1 cellular context compared by ENCODE assay signal in the genomic region with DNA sequence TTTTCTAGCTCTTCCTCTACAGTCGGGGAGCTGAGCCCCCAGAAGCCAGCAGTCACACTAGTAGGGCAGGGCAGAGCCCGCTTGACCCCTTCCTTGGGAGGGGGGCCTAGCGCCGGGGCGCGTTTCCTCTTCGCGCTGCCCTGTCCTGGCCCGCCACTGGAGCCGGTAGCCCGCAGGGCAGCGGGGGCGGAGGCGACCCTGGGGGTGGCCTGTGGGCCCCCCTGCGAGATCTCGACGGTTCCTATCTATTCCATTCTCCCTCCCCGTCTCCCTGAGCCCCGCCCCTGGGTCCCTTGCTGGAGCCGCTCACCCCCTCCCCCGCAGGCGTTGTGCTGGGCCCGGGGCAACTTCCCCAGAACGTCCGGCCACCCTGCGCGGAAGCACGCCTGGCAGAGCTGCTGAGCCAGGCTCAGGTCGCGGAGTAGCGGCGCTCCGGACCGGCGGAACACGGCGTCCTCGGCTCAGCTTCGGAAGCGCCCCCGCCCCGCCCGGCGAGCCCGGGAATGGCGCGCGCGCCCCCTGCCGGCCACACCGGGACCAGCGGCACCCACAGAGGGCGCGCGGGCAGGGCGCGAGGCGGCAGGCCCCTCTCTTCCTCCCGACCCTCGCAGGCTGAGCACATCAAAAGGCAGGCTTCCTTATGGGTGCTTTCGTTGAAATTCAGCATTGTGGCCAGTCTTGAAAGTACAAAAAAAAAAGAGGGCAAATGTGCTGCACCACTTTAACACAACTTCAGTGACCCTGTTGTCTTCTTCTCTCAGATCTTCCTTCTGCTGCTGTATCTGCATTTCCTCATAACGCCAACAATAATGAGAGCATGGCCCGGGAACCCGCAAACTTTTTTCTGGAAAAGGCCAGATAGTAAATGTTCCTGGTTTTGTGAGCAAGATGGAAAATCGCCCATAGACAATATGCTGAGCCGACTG.
TF ChIP-seq lines count a peak whose summit lies in the region.

No MANE protein-coding gene starts in this region.

TF ChIP-seq in GM12878, 131 proteins besides CTCF, POLR2A, EP300 and RAD21 (continued from another document and continues in another):
- TF ChIP-seq, protein P1, sequence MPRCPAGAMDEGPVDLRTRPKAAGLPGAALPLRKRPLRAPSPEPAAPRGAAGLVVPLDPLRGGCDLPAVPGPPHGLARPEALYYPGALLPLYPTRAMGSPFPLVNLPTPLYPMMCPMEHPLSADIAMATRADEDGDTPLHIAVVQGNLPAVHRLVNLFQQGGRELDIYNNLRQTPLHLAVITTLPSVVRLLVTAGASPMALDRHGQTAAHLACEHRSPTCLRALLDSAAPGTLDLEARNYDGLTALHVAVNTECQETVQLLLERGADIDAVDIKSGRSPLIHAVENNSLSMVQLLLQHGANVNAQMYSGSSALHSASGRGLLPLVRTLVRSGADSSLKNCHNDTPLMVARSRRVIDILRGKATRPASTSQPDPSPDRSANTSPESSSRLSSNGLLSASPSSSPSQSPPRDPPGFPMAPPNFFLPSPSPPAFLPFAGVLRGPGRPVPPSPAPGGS (IDR thresholded peaks at IDR 0.05; ENCODE audit: borderline replicate concordance, insufficient read depth, low read depth, low read length, poor library complexity, severe bottlenecking): no peak
- TF ChIP-seq RB1 (IDR thresholded peaks at IDR 0.05; ENCODE audit: borderline replicate concordance): peak; percentile 75; the same call in 1 of the 2 replicates
- no peak for TF ChIP-seq MYB (IDR thresholded peaks at IDR 0.05; ENCODE audit: borderline replicate concordance, low read depth, low read length)
- no peak for TF ChIP-seq SIN3A (IDR thresholded peaks at IDR 0.05; ENCODE audit: low read depth, low read length)
- TF ChIP-seq IRF4 (IDR thresholded peaks at IDR 0.05; ENCODE audit: low read depth, low read length): no peak
- TF ChIP-seq HCFC1 (IDR thresholded peaks at IDR 0.05; ENCODE audit: low read length): no peak
- TF ChIP-seq, protein P2, sequence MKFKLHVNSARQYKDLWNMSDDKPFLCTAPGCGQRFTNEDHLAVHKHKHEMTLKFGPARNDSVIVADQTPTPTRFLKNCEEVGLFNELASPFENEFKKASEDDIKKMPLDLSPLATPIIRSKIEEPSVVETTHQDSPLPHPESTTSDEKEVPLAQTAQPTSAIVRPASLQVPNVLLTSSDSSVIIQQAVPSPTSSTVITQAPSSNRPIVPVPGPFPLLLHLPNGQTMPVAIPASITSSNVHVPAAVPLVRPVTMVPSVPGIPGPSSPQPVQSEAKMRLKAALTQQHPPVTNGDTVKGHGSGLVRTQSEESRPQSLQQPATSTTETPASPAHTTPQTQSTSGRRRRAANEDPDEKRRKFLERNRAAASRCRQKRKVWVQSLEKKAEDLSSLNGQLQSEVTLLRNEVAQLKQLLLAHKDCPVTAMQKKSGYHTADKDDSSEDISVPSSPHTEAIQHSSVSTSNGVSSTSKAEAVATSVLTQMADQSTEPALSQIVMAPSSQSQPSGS (IDR thresholded peaks at IDR 0.05; ENCODE audit: low read length): no peak
- TF ChIP-seq SP1 (IDR thresholded peaks at IDR 0.05; ENCODE audit: low read depth, low read length): no peak
- TF ChIP-seq, protein P3, sequence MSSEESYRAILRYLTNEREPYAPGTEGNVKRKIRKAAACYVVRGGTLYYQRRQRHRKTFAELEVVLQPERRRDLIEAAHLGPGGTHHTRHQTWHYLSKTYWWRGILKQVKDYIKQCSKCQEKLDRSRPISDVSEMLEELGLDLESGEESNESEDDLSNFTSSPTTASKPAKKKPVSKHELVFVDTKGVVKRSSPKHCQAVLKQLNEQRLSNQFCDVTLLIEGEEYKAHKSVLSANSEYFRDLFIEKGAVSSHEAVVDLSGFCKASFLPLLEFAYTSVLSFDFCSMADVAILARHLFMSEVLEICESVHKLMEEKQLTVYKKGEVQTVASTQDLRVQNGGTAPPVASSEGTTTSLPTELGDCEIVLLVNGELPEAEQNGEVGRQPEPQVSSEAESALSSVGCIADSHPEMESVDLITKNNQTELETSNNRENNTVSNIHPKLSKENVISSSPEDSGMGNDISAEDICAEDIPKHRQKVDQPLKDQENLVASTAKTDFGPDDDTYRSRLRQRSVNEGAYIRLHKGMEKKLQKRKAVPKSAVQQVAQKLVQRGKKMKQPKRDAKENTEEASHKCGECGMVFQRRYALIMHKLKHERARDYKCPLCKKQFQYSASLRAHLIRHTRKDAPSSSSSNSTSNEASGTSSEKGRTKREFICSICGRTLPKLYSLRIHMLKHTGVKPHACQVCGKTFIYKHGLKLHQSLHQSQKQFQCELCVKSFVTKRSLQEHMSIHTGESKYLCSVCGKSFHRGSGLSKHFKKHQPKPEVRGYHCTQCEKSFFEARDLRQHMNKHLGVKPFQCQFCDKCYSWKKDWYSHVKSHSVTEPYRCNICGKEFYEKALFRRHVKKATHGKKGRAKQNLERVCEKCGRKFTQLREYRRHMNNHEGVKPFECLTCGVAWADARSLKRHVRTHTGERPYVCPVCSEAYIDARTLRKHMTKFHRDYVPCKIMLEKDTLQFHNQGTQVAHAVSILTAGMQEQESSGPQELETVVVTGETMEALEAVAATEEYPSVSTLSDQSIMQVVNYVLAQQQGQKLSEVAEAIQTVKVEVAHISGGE (CRISPR knock-in tag; IDR thresholded peaks at IDR 0.05): no peak
- TF ChIP-seq NRF1 (conservative IDR thresholded peaks at IDR 0.05; ENCODE audit: low read depth, low read length): no peak
- TF ChIP-seq, protein P4, sequence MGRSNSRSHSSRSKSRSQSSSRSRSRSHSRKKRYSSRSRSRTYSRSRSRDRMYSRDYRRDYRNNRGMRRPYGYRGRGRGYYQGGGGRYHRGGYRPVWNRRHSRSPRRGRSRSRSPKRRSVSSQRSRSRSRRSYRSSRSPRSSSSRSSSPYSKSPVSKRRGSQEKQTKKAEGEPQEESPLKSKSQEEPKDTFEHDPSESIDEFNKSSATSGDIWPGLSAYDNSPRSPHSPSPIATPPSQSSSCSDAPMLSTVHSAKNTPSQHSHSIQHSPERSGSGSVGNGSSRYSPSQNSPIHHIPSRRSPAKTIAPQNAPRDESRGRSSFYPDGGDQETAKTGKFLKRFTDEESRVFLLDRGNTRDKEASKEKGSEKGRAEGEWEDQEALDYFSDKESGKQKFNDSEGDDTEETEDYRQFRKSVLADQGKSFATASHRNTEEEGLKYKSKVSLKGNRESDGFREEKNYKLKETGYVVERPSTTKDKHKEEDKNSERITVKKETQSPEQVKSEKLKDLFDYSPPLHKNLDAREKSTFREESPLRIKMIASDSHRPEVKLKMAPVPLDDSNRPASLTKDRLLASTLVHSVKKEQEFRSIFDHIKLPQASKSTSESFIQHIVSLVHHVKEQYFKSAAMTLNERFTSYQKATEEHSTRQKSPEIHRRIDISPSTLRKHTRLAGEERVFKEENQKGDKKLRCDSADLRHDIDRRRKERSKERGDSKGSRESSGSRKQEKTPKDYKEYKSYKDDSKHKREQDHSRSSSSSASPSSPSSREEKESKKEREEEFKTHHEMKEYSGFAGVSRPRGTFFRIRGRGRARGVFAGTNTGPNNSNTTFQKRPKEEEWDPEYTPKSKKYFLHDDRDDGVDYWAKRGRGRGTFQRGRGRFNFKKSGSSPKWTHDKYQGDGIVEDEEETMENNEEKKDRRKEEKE (IDR thresholded peaks at IDR 0.05): no peak
- TF ChIP-seq BMI1 (IDR thresholded peaks at IDR 0.05; ENCODE audit: borderline replicate concordance): no peak
- TF ChIP-seq, protein P5, sequence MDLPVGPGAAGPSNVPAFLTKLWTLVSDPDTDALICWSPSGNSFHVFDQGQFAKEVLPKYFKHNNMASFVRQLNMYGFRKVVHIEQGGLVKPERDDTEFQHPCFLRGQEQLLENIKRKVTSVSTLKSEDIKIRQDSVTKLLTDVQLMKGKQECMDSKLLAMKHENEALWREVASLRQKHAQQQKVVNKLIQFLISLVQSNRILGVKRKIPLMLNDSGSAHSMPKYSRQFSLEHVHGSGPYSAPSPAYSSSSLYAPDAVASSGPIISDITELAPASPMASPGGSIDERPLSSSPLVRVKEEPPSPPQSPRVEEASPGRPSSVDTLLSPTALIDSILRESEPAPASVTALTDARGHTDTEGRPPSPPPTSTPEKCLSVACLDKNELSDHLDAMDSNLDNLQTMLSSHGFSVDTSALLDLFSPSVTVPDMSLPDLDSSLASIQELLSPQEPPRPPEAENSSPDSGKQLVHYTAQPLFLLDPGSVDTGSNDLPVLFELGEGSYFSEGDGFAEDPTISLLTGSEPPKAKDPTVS (IDR thresholded peaks at IDR 0.05; ENCODE audit: low read depth, low read length): no peak
- no peak for TF ChIP-seq STAT1 (conservative IDR thresholded peaks at IDR 0.05)
- TF ChIP-seq, protein P6, sequence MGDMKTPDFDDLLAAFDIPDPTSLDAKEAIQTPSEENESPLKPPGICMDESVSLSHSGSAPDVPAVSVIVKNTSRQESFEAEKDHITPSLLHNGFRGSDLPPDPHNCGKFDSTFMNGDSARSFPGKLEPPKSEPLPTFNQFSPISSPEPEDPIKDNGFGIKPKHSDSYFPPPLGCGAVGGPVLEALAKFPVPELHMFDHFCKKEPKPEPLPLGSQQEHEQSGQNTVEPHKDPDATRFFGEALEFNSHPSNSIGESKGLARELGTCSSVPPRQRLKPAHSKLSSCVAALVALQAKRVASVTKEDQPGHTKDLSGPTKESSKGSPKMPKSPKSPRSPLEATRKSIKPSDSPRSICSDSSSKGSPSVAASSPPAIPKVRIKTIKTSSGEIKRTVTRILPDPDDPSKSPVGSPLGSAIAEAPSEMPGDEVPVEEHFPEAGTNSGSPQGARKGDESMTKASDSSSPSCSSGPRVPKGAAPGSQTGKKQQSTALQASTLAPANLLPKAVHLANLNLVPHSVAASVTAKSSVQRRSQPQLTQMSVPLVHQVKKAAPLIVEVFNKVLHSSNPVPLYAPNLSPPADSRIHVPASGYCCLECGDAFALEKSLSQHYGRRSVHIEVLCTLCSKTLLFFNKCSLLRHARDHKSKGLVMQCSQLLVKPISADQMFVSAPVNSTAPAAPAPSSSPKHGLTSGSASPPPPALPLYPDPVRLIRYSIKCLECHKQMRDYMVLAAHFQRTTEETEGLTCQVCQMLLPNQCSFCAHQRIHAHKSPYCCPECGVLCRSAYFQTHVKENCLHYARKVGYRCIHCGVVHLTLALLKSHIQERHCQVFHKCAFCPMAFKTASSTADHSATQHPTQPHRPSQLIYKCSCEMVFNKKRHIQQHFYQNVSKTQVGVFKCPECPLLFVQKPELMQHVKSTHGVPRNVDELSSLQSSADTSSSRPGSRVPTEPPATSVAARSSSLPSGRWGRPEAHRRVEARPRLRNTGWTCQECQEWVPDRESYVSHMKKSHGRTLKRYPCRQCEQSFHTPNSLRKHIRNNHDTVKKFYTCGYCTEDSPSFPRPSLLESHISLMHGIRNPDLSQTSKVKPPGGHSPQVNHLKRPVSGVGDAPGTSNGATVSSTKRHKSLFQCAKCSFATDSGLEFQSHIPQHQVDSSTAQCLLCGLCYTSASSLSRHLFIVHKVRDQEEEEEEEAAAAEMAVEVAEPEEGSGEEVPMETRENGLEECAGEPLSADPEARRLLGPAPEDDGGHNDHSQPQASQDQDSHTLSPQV (IDR thresholded peaks at IDR 0.05): peak; percentile 41; the same call in 1 of the 2 replicates
- TF ChIP-seq, protein P7, sequence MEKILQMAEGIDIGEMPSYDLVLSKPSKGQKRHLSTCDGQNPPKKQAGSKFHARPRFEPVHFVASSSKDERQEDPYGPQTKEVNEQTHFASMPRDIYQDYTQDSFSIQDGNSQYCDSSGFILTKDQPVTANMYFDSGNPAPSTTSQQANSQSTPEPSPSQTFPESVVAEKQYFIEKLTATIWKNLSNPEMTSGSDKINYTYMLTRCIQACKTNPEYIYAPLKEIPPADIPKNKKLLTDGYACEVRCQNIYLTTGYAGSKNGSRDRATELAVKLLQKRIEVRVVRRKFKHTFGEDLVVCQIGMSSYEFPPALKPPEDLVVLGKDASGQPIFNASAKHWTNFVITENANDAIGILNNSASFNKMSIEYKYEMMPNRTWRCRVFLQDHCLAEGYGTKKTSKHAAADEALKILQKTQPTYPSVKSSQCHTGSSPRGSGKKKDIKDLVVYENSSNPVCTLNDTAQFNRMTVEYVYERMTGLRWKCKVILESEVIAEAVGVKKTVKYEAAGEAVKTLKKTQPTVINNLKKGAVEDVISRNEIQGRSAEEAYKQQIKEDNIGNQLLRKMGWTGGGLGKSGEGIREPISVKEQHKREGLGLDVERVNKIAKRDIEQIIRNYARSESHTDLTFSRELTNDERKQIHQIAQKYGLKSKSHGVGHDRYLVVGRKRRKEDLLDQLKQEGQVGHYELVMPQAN (conservative IDR thresholded peaks at IDR 0.05): no peak
- 0 out of 2 replicates have a peak, but pooled peaks have one; percentile 35 for TF ChIP-seq ZNF207 (IDR thresholded peaks at IDR 0.05; ENCODE audit: borderline replicate concordance)
- no peak for TF ChIP-seq PAX5 (IDR thresholded peaks at IDR 0.05; ENCODE audit: borderline replicate concordance, low read depth, low read length)
- TF ChIP-seq, protein P8, sequence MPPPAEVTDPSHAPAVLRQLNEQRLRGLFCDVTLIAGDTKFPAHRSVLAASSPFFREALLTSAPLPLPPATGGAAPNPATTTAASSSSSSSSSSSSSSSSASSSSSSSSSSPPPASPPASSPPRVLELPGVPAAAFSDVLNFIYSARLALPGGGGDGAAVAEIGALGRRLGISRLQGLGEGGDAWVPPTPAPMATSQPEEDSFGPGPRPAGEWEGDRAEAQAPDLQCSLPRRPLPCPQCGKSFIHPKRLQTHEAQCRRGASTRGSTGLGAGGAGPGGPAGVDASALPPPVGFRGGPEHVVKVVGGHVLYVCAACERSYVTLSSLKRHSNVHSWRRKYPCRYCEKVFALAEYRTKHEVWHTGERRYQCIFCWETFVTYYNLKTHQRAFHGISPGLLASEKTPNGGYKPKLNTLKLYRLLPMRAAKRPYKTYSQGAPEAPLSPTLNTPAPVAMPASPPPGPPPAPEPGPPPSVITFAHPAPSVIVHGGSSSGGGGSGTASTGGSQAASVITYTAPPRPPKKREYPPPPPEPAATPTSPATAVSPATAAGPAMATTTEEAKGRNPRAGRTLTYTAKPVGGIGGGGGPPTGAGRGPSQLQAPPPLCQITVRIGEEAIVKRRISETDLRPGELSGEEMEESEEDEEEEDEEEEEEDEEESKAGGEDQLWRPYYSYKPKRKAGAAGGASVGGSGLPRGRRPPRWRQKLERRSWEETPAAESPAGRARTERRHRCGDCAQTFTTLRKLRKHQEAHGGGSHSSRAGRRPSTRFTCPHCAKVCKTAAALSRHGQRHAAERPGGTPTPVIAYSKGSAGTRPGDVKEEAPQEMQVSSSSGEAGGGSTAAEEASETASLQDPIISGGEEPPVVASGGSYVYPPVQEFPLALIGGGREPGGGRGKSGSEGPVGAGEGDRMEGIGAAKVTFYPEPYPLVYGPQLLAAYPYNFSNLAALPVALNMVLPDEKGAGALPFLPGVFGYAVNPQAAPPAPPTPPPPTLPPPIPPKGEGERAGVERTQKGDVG (CRISPR knock-in tag; IDR thresholded peaks at IDR 0.05): no peak
- TF ChIP-seq BRCA1 (IDR thresholded peaks at IDR 0.05; ENCODE audit: low read depth, low read length): no peak
- no peak for TF ChIP-seq SUPT20H (IDR thresholded peaks at IDR 0.05; ENCODE audit: borderline replicate concordance, control insufficient read depth, low read depth, low read length)
- TF ChIP-seq, protein P9, sequence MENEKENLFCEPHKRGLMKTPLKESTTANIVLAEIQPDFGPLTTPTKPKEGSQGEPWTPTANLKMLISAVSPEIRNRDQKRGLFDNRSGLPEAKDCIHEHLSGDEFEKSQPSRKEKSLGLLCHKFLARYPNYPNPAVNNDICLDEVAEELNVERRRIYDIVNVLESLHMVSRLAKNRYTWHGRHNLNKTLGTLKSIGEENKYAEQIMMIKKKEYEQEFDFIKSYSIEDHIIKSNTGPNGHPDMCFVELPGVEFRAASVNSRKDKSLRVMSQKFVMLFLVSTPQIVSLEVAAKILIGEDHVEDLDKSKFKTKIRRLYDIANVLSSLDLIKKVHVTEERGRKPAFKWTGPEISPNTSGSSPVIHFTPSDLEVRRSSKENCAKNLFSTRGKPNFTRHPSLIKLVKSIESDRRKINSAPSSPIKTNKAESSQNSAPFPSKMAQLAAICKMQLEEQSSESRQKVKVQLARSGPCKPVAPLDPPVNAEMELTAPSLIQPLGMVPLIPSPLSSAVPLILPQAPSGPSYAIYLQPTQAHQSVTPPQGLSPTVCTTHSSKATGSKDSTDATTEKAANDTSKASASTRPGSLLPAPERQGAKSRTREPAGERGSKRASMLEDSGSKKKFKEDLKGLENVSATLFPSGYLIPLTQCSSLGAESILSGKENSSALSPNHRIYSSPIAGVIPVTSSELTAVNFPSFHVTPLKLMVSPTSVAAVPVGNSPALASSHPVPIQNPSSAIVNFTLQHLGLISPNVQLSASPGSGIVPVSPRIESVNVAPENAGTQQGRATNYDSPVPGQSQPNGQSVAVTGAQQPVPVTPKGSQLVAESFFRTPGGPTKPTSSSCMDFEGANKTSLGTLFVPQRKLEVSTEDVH (IDR thresholded peaks at IDR 0.05; ENCODE audit: low read depth, partially characterized antibody): no peak
